In genomic region chr16:27174007-27174406, GRCh38 we compare ENCODE assay signal across 10 cellular contexts. TPM values are rescaled to one million over a fixed set of nuclear protein-coding genes. Genes with fewer than 3 reads are reported as not detected.
DNase-seq lines count a peak whose midpoint lies in the region; ATAC-seq and TF ChIP-seq lines count a peak whose summit lies in the region.
"Had no signal": no experiment of that assay in that cellular context is flagged by ENCODE, and none has a peak within 500 bp of the region (broad histone marks: within the 10 kb centered on the region; RNA-seq: fewer than 3 reads in every experiment).

No MANE protein-coding gene starts in this region.

- intact Hi-C loops in OCI-LY7 (cut with micrococcal nuclease; ENCODE audit: unreplicated experiment) = loop anchor here (1.0 to 10.0 kb wide), 3 partner anchors 123 to 469 kb away; no protein-coding TSS in a partner anchor
- intact Hi-C loops in stomach (cut with DNase I; ENCODE audit: low total_unique reads) = loop anchor here (10.0 kb wide), 2 partner anchors 201 to 281 kb away; no protein-coding TSS in a partner anchor

- no peak overlapping the region for H3K9ac ChIP-seq in neuronal stem cell (ENCODE audit: low read depth, low read length, poor library complexity)

- H3K27ac Mint-ChIP-seq in activated T-cell treated with anti-CD3 and anti-CD28 coated beads, Interleukin-2, amount 50 U/mL, for 24 hours = peak overlapping the region; percentile 49

- no peak overlapping the region for H2BK5ac ChIP-seq in neuronal stem cell (ENCODE audit: low read length)

- H4K20me1 ChIP-seq in OCI-LY7 (ENCODE audit: insufficient read depth, low read length) = no peaks in the 10 kb centered on the region

- POLR2A ChIA-PET in OCI-LY7 (lab: Charles Lee) = interaction anchor here (0.9 to 1.5 kb wide), 5 partner anchors 13 to 230 kb away, joined by 3 to 5 read pairs (median 3); no protein-coding TSS in a partner anchor

- peak overlapping the region; percentile 50 for H3K18ac ChIP-seq in neuronal stem cell (ENCODE audit: low read length)

- no peaks in the 10 kb centered on the region for H3K79me1 ChIP-seq in neuronal stem cell (ENCODE audit: low read depth, low read length)

- H3K4me1 ChIP-seq in OCI-LY7 (ENCODE audit: insufficient read depth, low read length, poor library complexity, severe bottlenecking) (peaks cover 59% of the 10 kb centered on the region), neuronal stem cell (ENCODE audit: control insufficient read depth in 2 of 2, insufficient read depth in 1 of 2, low read depth in 1 of 2, low read length in 2 of 2) (no peaks in the 10 kb centered on the region), stomach (peaks cover 0 to 7% (median 3%) of the 10 kb centered on the region in 4 donors)

- CTCF ChIA-PET in OCI-LY7 (lab: Charles Lee; ENCODE audit: unreplicated experiment) = interaction anchor here (0.6 to 1.5 kb wide), 2 partner anchors 32 to 60 kb away, joined by 3 to 4 read pairs; no protein-coding TSS in a partner anchor

- H3K27ac ChIP-seq in OCI-LY7 (ENCODE audit: low read depth, low read length, poor library complexity, severe bottlenecking) (peak overlapping the region; percentile 93), neuronal stem cell (replicated peaks; ENCODE audit: low read length) (no peak overlapping the region), stomach (no peak overlapping the region)

- peaks cover 7% of the 10 kb centered on the region for H3K9me3 ChIP-seq in OCI-LY7 (ENCODE audit: low read length)
- H3K9me3 ChIP-seq in neuronal stem cell (replicated peaks in 1 of 2; ENCODE audit: control insufficient read depth in 2 of 2, insufficient read depth in 1 of 2, low read depth in 1 of 2, low read length in 2 of 2) = no peaks in the 10 kb centered on the region
- no peaks in the 10 kb centered on the region for H3K9me3 ChIP-seq in stomach

- no TSS peak for BruUV-seq in OCI-LY7 (replicated peaks; lab: Mats Ljungman, UMichigan)

- TF ChIP-seq CTCF in OCI-LY7 (conservative IDR thresholded peaks at IDR 0.05; ENCODE audit: low read length) = 0 out of 2 replicates have a peak, but pooled peaks have one; percentile 1
- no peak for TF ChIP-seq CTCF in stomach (IDR thresholded peaks at IDR 0.05)

- no peaks in the 10 kb centered on the region for H3K79me2 ChIP-seq in OCI-LY7 (ENCODE audit: insufficient read depth, low read depth, low read length)

- H3K36me3 ChIP-seq in OCI-LY7 (ENCODE audit: insufficient read depth, low read length) (peaks cover 5% of the 10 kb centered on the region; the same call in 1 of the 2 replicates), neuronal stem cell (replicated peaks in 1 of 2; ENCODE audit: control insufficient read depth in 2 of 2, insufficient read depth in 2 of 2, low read length in 2 of 2) (no peaks in the 10 kb centered on the region), stomach (no peaks in the 10 kb centered on the region)
- H3K36me3 ChIP-seq: heart left ventricle had no signal

- H2AFZ ChIP-seq in OCI-LY7 (ENCODE audit: low read length) (peak overlapping the region; percentile 62; the same call in 1 of the 2 replicates), neuronal stem cell (ENCODE audit: low read length) (no peak overlapping the region)

- H2BK15ac ChIP-seq in neuronal stem cell (ENCODE audit: low read length) = no peak overlapping the region

- H3K27me3 Mint-ChIP-seq in activated T-cell treated with anti-CD3 and anti-CD28 coated beads, Interleukin-2, amount 50 U/mL, for 24 hours = no peaks in the 10 kb centered on the region

- ATAC-seq in GM18505 (IDR thresholded peaks at IDR 0.05; ENCODE audit: unreplicated experiment) = peak; percentile 72
- ATAC-seq: heart left ventricle had no signal

- H3K4me1 Mint-ChIP-seq in activated T-cell treated with anti-CD3 and anti-CD28 coated beads, Interleukin-2, amount 50 U/mL, for 24 hours (ENCODE audit: low read depth) = peaks cover 94% of the 10 kb centered on the region

- DNase-seq in OCI-LY7 (ENCODE audit: low spot score) = peak; percentile 96
- DNase-seq in activated T-cell treated with anti-CD3 and anti-CD28 coated beads, Interleukin-2, amount 50 U/mL, for 24 hours = peak; percentile 52
- DNase-seq in neuronal stem cell (ENCODE audit: low spot score) = no peak
- DNase-seq in stomach = no peak
- DNase-seq in NK-92 treated with Interleukin-12 subunit alpha and Interleukin-12 subunit beta, amount 100 ng/mL, for 24 hours (lab: John Stamatoyannopoulos, UW) = no peak
- DNase-seq in DMS79 treated with DMSO at 0.1 percent for 48 hours (lab: John Stamatoyannopoulos, UW) = no peak
- DNase-seq in pons (ENCODE audit: low spot score) = no peak
- DNase-seq: heart left ventricle had no signal

- TF ChIP-seq POLR2A in GM18505 (IDR thresholded peaks at IDR 0.05; ENCODE audit: borderline replicate concordance, extremely low read depth, insufficient read depth, insufficient read length) (no peak), stomach (IDR thresholded peaks at IDR 0.05) (no peak)

- peaks cover 3% of the 10 kb centered on the region for H3K36me3 Mint-ChIP-seq in activated T-cell treated with anti-CD3 and anti-CD28 coated beads, Interleukin-2, amount 50 U/mL, for 24 hours (ENCODE audit: low read depth)

- H3K4ac ChIP-seq in neuronal stem cell (ENCODE audit: low read length) = no peak overlapping the region

- no peak overlapping the region for H3K23ac ChIP-seq in neuronal stem cell (ENCODE audit: low read depth, low read length, poor library complexity)

- H3K4me3 ChIP-seq in OCI-LY7 (ENCODE audit: low read depth, low read length, poor library complexity, severe bottlenecking) = peak overlapping the region; percentile 34
- no peak overlapping the region for H3K4me3 ChIP-seq in neuronal stem cell (ENCODE audit: low read length in 2 of 2)
- no peak overlapping the region for H3K4me3 ChIP-seq in stomach
- H3K4me3 ChIP-seq: heart left ventricle, smooth muscle cell had no signal

- no CpG with 5 or more reads among the region's 8 CpGs for WGBS in neuronal stem cell (ENCODE audit: extremely low coverage in 2 of 2, insufficient read length in 2 of 2, insufficient replicate concordance in 1 of 2), 2 donors
- 29 to 40% (median 32%) methylated on average over 7 to 8 of the region's 8 CpGs for WGBS in stomach, 5 donors

- no peak overlapping the region for H3K4me3 Mint-ChIP-seq in activated T-cell treated with anti-CD3 and anti-CD28 coated beads, Interleukin-2, amount 50 U/mL, for 24 hours

- no peak for TF ChIP-seq EP300 in stomach (IDR thresholded peaks at IDR 0.05)

- no peak overlapping the region for H2AK5ac ChIP-seq in neuronal stem cell (ENCODE audit: low read depth, low read length)

- H3K14ac ChIP-seq in neuronal stem cell (ENCODE audit: low read length) = no peak overlapping the region

- H3K9me3 Mint-ChIP-seq in activated T-cell treated with anti-CD3 and anti-CD28 coated beads, Interleukin-2, amount 50 U/mL, for 24 hours = peaks cover 10% of the 10 kb centered on the region

- H3K9me2 ChIP-seq in OCI-LY7 (ENCODE audit: insufficient read depth, low read length) = no peaks in the 10 kb centered on the region

- no peak overlapping the region for H4K91ac ChIP-seq in neuronal stem cell (ENCODE audit: low read depth, low read length, poor library complexity)

- H2BK12ac ChIP-seq in neuronal stem cell (ENCODE audit: low read length) = no peak overlapping the region

- H2BK120ac ChIP-seq in neuronal stem cell (ENCODE audit: low read depth, low read length) = no peak overlapping the region

- no peak overlapping the region for H4K8ac ChIP-seq in neuronal stem cell (ENCODE audit: low read depth, low read length)

- peak overlapping the region; percentile 70 for H3K4me2 ChIP-seq in OCI-LY7 (ENCODE audit: low read length)
- no peak overlapping the region for H3K4me2 ChIP-seq in neuronal stem cell (ENCODE audit: insufficient read depth, low read length, poor library complexity, severe bottlenecking)
- H3K4me2 ChIP-seq: smooth muscle cell had no signal

- no peaks in the 10 kb centered on the region for H3K27me3 ChIP-seq in neuronal stem cell (ENCODE audit: control insufficient read depth in 3 of 3, insufficient read depth in 3 of 3, low read depth in 1 of 3, low read length in 3 of 3)
- no peaks in the 10 kb centered on the region for H3K27me3 ChIP-seq in stomach
- H3K27me3 ChIP-seq: heart left ventricle had no signal

RNA-seq across cellular contexts. Expression of gene KDM8, which starts 29.3 kb away (rescaled TPM):
- 12.4 and 14.2 TPM in 2 replicates for total RNA-seq in OCI-LY7 (2014; rRNA removed; shearing (Covaris generic))
- 14.5 and 24.3 TPM in 2 replicates for total RNA-seq in OCI-LY7 (2022)
- 5.1 TPM for polyA plus RNA-seq in neuronal stem cell (2013, experiment 1 of 2)
- 4.5 TPM for polyA plus RNA-seq in neuronal stem cell (2013, experiment 2 of 2)
- 10 to 100 TPM in 1 of 5 donors, 1 to 10 TPM in 4; 1.4 to 58.3 (median 3.1) TPM for total RNA-seq in stomach
- 1 to 10 TPM; 2.7 to 3.5 (median 2.7) TPM for polyA plus RNA-seq in stomach

Comparison
In these comparisons a context has a peak if more than half of its experiments do, and no peak if none do; other contexts are left out.
1. DNase-seq: peak in OCI-LY7 (single experiment) and activated T-cell treated with anti-CD3 and anti-CD28 coated beads, Interleukin-2, amount 50 U/mL, for 24 hours (single experiment); none in neuronal stem cell (single experiment), stomach (single experiment), NK-92 treated with Interleukin-12 subunit alpha and Interleukin-12 subunit beta, amount 100 ng/mL, for 24 hours (single experiment), DMS79 treated with DMSO at 0.1 percent for 48 hours (single experiment) and pons (single experiment).